In the genomic region with DNA sequence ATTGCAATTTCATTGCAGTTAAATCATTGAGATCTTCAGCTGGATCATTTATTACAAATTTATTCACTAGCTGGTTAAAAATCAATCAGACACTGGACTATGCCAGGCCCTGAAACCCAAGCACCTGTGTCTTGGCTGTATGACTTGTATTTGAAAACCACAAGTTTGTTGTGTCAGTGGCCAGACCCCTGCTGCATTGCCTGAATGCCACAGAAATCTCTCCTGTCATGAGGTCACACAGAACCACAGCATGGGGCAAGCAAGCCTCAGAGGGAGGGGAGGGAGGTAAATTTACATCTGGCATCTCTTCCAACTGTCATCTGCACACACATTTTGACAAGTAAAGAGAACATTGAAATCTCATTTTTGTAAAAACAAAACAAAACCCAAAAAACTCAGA, we compare ENCODE assay signal across 8 cellular contexts.
DNase-seq lines count a peak whose midpoint lies in the region; ATAC-seq and TF ChIP-seq lines count a peak whose summit lies in the region.

No MANE protein-coding gene starts in this region.

- H3K27me3 ChIP-seq in endodermal cell (ENCODE audit: control insufficient read depth, insufficient read depth, low read length, poor library complexity, severe bottlenecking) (no peaks in the 10 kb centered on the region), body of pancreas (no peaks in the 10 kb centered on the region)

- H3K36me3 Mint-ChIP-seq in endodermal cell (ENCODE audit: low read depth), result no peaks in the 10 kb centered on the region
- no peaks in the 10 kb centered on the region for H3K36me3 Mint-ChIP-seq in activated CD4-positive, alpha-beta T cell treated with anti-CD3 and anti-CD28 coated beads, Interleukin-2, amount 10 ng/mL, durations not matched to agents 24 days and 14 days (ENCODE audit: low read depth)

- peak; percentile 95 for ATAC-seq in GM21529 (IDR thresholded peaks at IDR 0.05; ENCODE audit: unreplicated experiment)
- ATAC-seq in HG03558 (IDR thresholded peaks at IDR 0.05; ENCODE audit: extremely low read depth, unreplicated experiment), result peak; percentile 97
- ATAC-seq in body of pancreas, result no peak

- TF ChIP-seq CTCF in GM12865 (IDR thresholded peaks at IDR 0.05; ENCODE audit: insufficient read depth, low read depth, low read length, missing control alignments) (no peak), endodermal cell (conservative IDR thresholded peaks at IDR 0.05) (no peak), body of pancreas (IDR thresholded peaks at IDR 0.05) (no peak)

- peak overlapping the region; percentile 69 for H3K27ac Mint-ChIP-seq in endodermal cell
- H3K27ac Mint-ChIP-seq in activated CD4-positive, alpha-beta T cell treated with anti-CD3 and anti-CD28 coated beads, Interleukin-2, amount 10 ng/mL, durations not matched to agents 24 days and 14 days, result no peak overlapping the region

- in situ Hi-C loops in KBM-7 (cut with MboI; ENCODE audit: low pct_unique_long_range_greater_than_20kb, low sequenced_read_pairs), result no loop called here

- H3K36me3 ChIP-seq in endodermal cell (ENCODE audit: control insufficient read depth, insufficient read depth, low read length) (no peaks in the 10 kb centered on the region), body of pancreas (replicated peaks in 1 of 2; ENCODE audit: insufficient read depth in 1 of 2, low read depth in 2 of 2) (no peaks in the 10 kb centered on the region)

- peaks cover 8% of the 10 kb centered on the region for H3K4me1 ChIP-seq in endodermal cell (ENCODE audit: control insufficient read depth, insufficient read depth, low read length)
- H3K4me1 ChIP-seq in body of pancreas, result no peaks in the 10 kb centered on the region

- intact Hi-C loops in body of pancreas (cut with DNase I), result no loop called here
- intact Hi-C loops in activated CD4-positive, alpha-beta T cell treated with anti-CD3 and anti-CD28 coated beads, Interleukin-2, amount 10 ng/mL, durations not matched to agents 24 days and 14 days (cut with micrococcal nuclease), result no loop called here

- H3K4me3 Mint-ChIP-seq in endodermal cell, result no peak overlapping the region
- H3K4me3 Mint-ChIP-seq in activated CD4-positive, alpha-beta T cell treated with anti-CD3 and anti-CD28 coated beads, Interleukin-2, amount 10 ng/mL, durations not matched to agents 24 days and 14 days, result no peak overlapping the region

- H3K4me3 ChIP-seq in GM12865 (ENCODE audit: low read depth, low read length), result no peak overlapping the region
- no peak overlapping the region for H3K4me3 ChIP-seq in endodermal cell (ENCODE audit: low read length)
- H3K4me3 ChIP-seq in body of pancreas, result no peak overlapping the region

- peaks cover 14% of the 10 kb centered on the region for H3K4me1 Mint-ChIP-seq in endodermal cell
- H3K4me1 Mint-ChIP-seq in activated CD4-positive, alpha-beta T cell treated with anti-CD3 and anti-CD28 coated beads, Interleukin-2, amount 10 ng/mL, durations not matched to agents 24 days and 14 days, result peaks cover 16% of the 10 kb centered on the region

- H3K9me3 ChIP-seq in endodermal cell (ENCODE audit: control insufficient read depth, low read length) (no peaks in the 10 kb centered on the region), body of pancreas (no peaks in the 10 kb centered on the region)

- H3K27ac ChIP-seq in endodermal cell (ENCODE audit: low read depth, low read length) (peak overlapping the region; percentile 60), body of pancreas (no peak overlapping the region)

- H3K27me3 Mint-ChIP-seq in endodermal cell (ENCODE audit: insufficient read depth), result no peaks in the 10 kb centered on the region
- H3K27me3 Mint-ChIP-seq in activated CD4-positive, alpha-beta T cell treated with anti-CD3 and anti-CD28 coated beads, Interleukin-2, amount 10 ng/mL, durations not matched to agents 24 days and 14 days, result no peaks in the 10 kb centered on the region

- no peak for TF ChIP-seq POLR2A in body of pancreas (IDR thresholded peaks at IDR 0.05)

- no peak overlapping the region for H3K9ac ChIP-seq in endodermal cell (ENCODE audit: extremely low read depth, low read length, poor library complexity, severe bottlenecking)

- H3K9me3 Mint-ChIP-seq in endodermal cell, result no peaks in the 10 kb centered on the region
- no peaks in the 10 kb centered on the region for H3K9me3 Mint-ChIP-seq in activated CD4-positive, alpha-beta T cell treated with anti-CD3 and anti-CD28 coated beads, Interleukin-2, amount 10 ng/mL, durations not matched to agents 24 days and 14 days

- DNase-seq in GM12865 (ENCODE audit: low read depth), result peak; percentile 71
- peak; percentile 83 for DNase-seq in endodermal cell
- DNase-seq in body of pancreas, result no peak
- DNase-seq in activated CD4-positive, alpha-beta T cell treated with anti-CD3 and anti-CD28 coated beads, Interleukin-2, amount 10 ng/mL, durations not matched to agents 24 days and 14 days, result no peak
- no peak for DNase-seq in HuH-7 (ENCODE audit: low spot score)
- no peak for DNase-seq in KBM-7

Comparison
In these comparisons a context has a peak if more than half of its experiments do, and no peak if none do; other contexts are left out.
1. DNase-seq: peak in GM12865 (single experiment) and endodermal cell (single experiment); none in body of pancreas (0 of 4), activated CD4-positive, alpha-beta T cell treated with anti-CD3 and anti-CD28 coated beads, Interleukin-2, amount 10 ng/mL, durations not matched to agents 24 days and 14 days (single experiment), HuH-7 (single experiment) and KBM-7 (single experiment).